ENCODE assay signal across 18 cellular contexts in genomic region chr5:37915078-37915736, GRCh38.
A peak's percentile ranks its signal among the peaks of the same experiment; 100 is the strongest.
DNase-seq lines count a peak whose midpoint lies in the region; ATAC-seq and TF ChIP-seq lines count a peak whose summit lies in the region.
"Had no signal": no experiment of that assay in that cellular context is flagged by ENCODE, and none has a peak within 500 bp of the region (broad histone marks: within the 10 kb centered on the region; RNA-seq: fewer than 3 reads in every experiment).

No MANE protein-coding gene starts in this region.

- no peak for TF ChIP-seq CTCF in esophagus muscularis mucosa (IDR thresholded peaks at IDR 0.05)

- no peak overlapping the region for H3K27ac Mint-ChIP-seq in stimulated activated naive CD8-positive, alpha-beta T cell treated with anti-CD3 and anti-CD28 coated beads, Interleukin-15, amount 100 ng/mL, for 72 hours
- H3K27ac Mint-ChIP-seq: activated CD4-positive, alpha-beta memory T cell treated with anti-CD3 and anti-CD28 coated beads, Interleukin-2, amount 10 ng/mL, durations not matched to agents 7 days and 5 days; activated naive CD4-positive, alpha-beta T cell treated with anti-CD3 and anti-CD28 coated beads, Interleukin-2, amount 10 ng/mL, durations not matched to agents 7 days and 5 days; B cell; mesothelial cell of epicardium; stimulated activated memory B cell treated with anti-CD40 and anti-IgM and Interleukin-4, amounts not matched to agents 10 μg/mL and 1 μg/mL and 100 μg/mL, for 72 hours; T-helper 1 cell treated with Interleukin-12 subunit alpha and Interleukin-12 subunit beta and Interleukin-4 antibody, amounts not matched to agents 30 μg/mL and 1 μg/mL, for 36 hours had no signal

- no peaks in the 10 kb centered on the region for H3K9me3 Mint-ChIP-seq in stimulated activated naive CD8-positive, alpha-beta T cell treated with anti-CD3 and anti-CD28 coated beads, Interleukin-15, amount 100 ng/mL, for 72 hours
- H3K9me3 Mint-ChIP-seq: activated CD4-positive, alpha-beta memory T cell treated with anti-CD3 and anti-CD28 coated beads, Interleukin-2, amount 10 ng/mL, durations not matched to agents 7 days and 5 days; activated naive CD4-positive, alpha-beta T cell treated with anti-CD3 and anti-CD28 coated beads, Interleukin-2, amount 10 ng/mL, durations not matched to agents 7 days and 5 days; mesothelial cell of epicardium; T-helper 1 cell treated with Interleukin-12 subunit alpha and Interleukin-12 subunit beta and Interleukin-4 antibody, amounts not matched to agents 30 μg/mL and 1 μg/mL, for 36 hours had no signal

- peak; percentile 93 for ATAC-seq in GM18511 (IDR thresholded peaks at IDR 0.05; ENCODE audit: unreplicated experiment)
- ATAC-seq in GM19468 (IDR thresholded peaks at IDR 0.05; ENCODE audit: extremely low read depth, unreplicated experiment), result peak; percentile 82
- ATAC-seq in HG02981 (IDR thresholded peaks at IDR 0.05; ENCODE audit: unreplicated experiment), result peak; percentile 81
- no peak for ATAC-seq in stimulated activated naive CD8-positive, alpha-beta T cell treated with anti-CD3 and anti-CD28 coated beads, Interleukin-15, amount 100 ng/mL, for 72 hours
- ATAC-seq: Panc1; stimulated activated memory B cell treated with anti-CD40 and anti-IgM and Interleukin-4, amounts not matched to agents 10 μg/mL and 1 μg/mL and 100 μg/mL, for 72 hours had no signal

- intact Hi-C loops in esophagus muscularis mucosa (cut with DNase I), result no loop called here

- H3K27me3 Mint-ChIP-seq in stimulated activated naive CD8-positive, alpha-beta T cell treated with anti-CD3 and anti-CD28 coated beads, Interleukin-15, amount 100 ng/mL, for 72 hours, result no peaks in the 10 kb centered on the region
- H3K27me3 Mint-ChIP-seq: activated naive CD4-positive, alpha-beta T cell treated with anti-CD3 and anti-CD28 coated beads, Interleukin-2, amount 10 ng/mL, durations not matched to agents 7 days and 5 days had no signal

- no peak overlapping the region for H3K27ac ChIP-seq in esophagus muscularis mucosa (replicated peaks in 1 of 4)

- no peaks in the 10 kb centered on the region for H3K36me3 ChIP-seq in esophagus muscularis mucosa

- DNase-seq in NCI-H526 treated with DMSO at 0.1 percent for 48 hours (lab: John Stamatoyannopoulos, UW) (peak; percentile 90), GM19238 (ENCODE audit: insufficient read length, low spot score) (no peak), hepatic stellate cell (ENCODE audit: low spot score) (no peak), esophagus muscularis mucosa (ENCODE audit: extremely low spot score) (no peak)
- DNase-seq in stimulated activated naive CD8-positive, alpha-beta T cell treated with anti-CD3 and anti-CD28 coated beads, Interleukin-15, amount 100 ng/mL, for 72 hours, result no peak
- DNase-seq: activated CD4-positive, alpha-beta memory T cell treated with anti-CD3 and anti-CD28 coated beads, Interleukin-2, amount 10 ng/mL, durations not matched to agents 7 days and 5 days; activated naive CD4-positive, alpha-beta T cell treated with anti-CD3 and anti-CD28 coated beads, Interleukin-2, amount 10 ng/mL, durations not matched to agents 7 days and 5 days; caudate nucleus; DMS79; stimulated activated CD4-positive, alpha-beta T cell treated with anti-CD3 and anti-CD28 coated beads, Interleukin-1b, Interleukin-23, amount 100 ng/mL, for 48 hours had no signal

- no peaks in the 10 kb centered on the region for H3K4me1 Mint-ChIP-seq in stimulated activated naive CD8-positive, alpha-beta T cell treated with anti-CD3 and anti-CD28 coated beads, Interleukin-15, amount 100 ng/mL, for 72 hours
- H3K4me1 Mint-ChIP-seq: activated CD4-positive, alpha-beta memory T cell treated with anti-CD3 and anti-CD28 coated beads, Interleukin-2, amount 10 ng/mL, durations not matched to agents 7 days and 5 days; activated naive CD4-positive, alpha-beta T cell treated with anti-CD3 and anti-CD28 coated beads, Interleukin-2, amount 10 ng/mL, durations not matched to agents 7 days and 5 days; B cell; mesothelial cell of epicardium; stimulated activated memory B cell treated with anti-CD40 and anti-IgM and Interleukin-4, amounts not matched to agents 10 μg/mL and 1 μg/mL and 100 μg/mL, for 72 hours had no signal

- no peak overlapping the region for H3K4me3 ChIP-seq in esophagus muscularis mucosa

- H3K4me3 Mint-ChIP-seq in stimulated activated naive CD8-positive, alpha-beta T cell treated with anti-CD3 and anti-CD28 coated beads, Interleukin-15, amount 100 ng/mL, for 72 hours, result no peak overlapping the region
- H3K4me3 Mint-ChIP-seq: activated CD4-positive, alpha-beta memory T cell treated with anti-CD3 and anti-CD28 coated beads, Interleukin-2, amount 10 ng/mL, durations not matched to agents 7 days and 5 days; activated naive CD4-positive, alpha-beta T cell treated with anti-CD3 and anti-CD28 coated beads, Interleukin-2, amount 10 ng/mL, durations not matched to agents 7 days and 5 days; B cell; mesothelial cell of epicardium; stimulated activated memory B cell treated with anti-CD40 and anti-IgM and Interleukin-4, amounts not matched to agents 10 μg/mL and 1 μg/mL and 100 μg/mL, for 72 hours; T-helper 1 cell treated with Interleukin-12 subunit alpha and Interleukin-12 subunit beta and Interleukin-4 antibody, amounts not matched to agents 30 μg/mL and 1 μg/mL, for 36 hours had no signal

- no peaks in the 10 kb centered on the region for H3K9me3 ChIP-seq in esophagus muscularis mucosa

- TF ChIP-seq EP300 in esophagus muscularis mucosa (IDR thresholded peaks at IDR 0.05), result no peak

- H3K27me3 ChIP-seq in esophagus muscularis mucosa, result no peaks in the 10 kb centered on the region

- WGBS in esophagus muscularis mucosa, result 84% methylated on average over 4 of the region's 4 CpGs

- no peak for TF ChIP-seq POLR2A in esophagus muscularis mucosa (IDR thresholded peaks at IDR 0.05; ENCODE audit: low read depth)

- no peaks in the 10 kb centered on the region for H3K4me1 ChIP-seq in esophagus muscularis mucosa
